ENCODE assay signal across 19 cellular contexts in the genomic region with DNA sequence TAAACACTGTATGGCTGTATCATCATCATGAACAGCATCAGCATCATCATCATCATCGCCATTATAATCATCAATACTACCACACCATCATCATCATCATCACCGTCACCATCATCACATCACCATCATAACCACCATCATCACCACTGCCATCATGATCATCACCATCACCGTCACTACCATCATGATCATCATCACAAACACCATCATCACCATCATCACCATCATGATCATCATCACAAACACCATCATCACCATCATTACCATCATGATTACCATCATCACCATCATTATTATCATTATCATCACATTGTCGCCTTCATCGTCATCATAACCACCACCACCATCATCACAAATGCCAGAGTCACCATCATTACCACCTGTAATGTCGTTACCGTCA.
A peak's percentile ranks its signal among the peaks of the same experiment; 100 is the strongest.
DNase-seq lines count a peak whose midpoint lies in the region; ATAC-seq, FAIRE-seq and TF ChIP-seq lines count a peak whose summit lies in the region.
"Had no signal": no experiment of that assay in that cellular context is flagged by ENCODE, and none has a peak within 500 bp of the region (broad histone marks: within the 10 kb centered on the region; RNA-seq: fewer than 3 reads in every experiment).

No MANE protein-coding gene starts in this region.

- TF ChIP-seq POLR2A in A549 (IDR thresholded peaks at IDR 0.05; ENCODE audit: low read length) (no peak), GM12891 (IDR thresholded peaks at IDR 0.05; ENCODE audit: low read depth, low read length) (no peak)

- no peaks in the 10 kb centered on the region for H3K27me3 ChIP-seq in astrocyte (ENCODE audit: insufficient read depth, low read length)

- no peaks in the 10 kb centered on the region for H3K4me1 Mint-ChIP-seq in astrocyte (ENCODE audit: low read depth, unreplicated experiment)
- no peaks in the 10 kb centered on the region for H3K4me1 Mint-ChIP-seq in activated T-helper 1 cell treated with anti-CD3 and anti-CD28 coated beads, Interleukin-12 subunit alpha, Interleukin-12 subunit beta, Interleukin-2, Interleukin-4 antibody, amounts not matched to agents 30 ng/mL and 10 ng/mL and 1 ng/mL, durations not matched to agents 14 hours and 24 hours and 36 hours (ENCODE audit: low read depth)
- H3K4me1 Mint-ChIP-seq: CD4-positive, alpha-beta memory T cell had no signal

- H3K4me2 ChIP-seq in A549, result no peak overlapping the region
- H3K4me2 ChIP-seq in astrocyte (ENCODE audit: low read length), result no peak overlapping the region

- no peaks in the 10 kb centered on the region for H3K9me3 ChIP-seq in A549
- no peaks in the 10 kb centered on the region for H3K9me3 ChIP-seq in astrocyte (ENCODE audit: insufficient read depth, low read depth, low read length)
- H3K9me3 ChIP-seq: Caco-2, HAP-1 had no signal

- no peaks in the 10 kb centered on the region for H3K4me1 ChIP-seq in A549
- no peaks in the 10 kb centered on the region for H3K4me1 ChIP-seq in astrocyte (ENCODE audit: insufficient read depth, low read length)
- H3K4me1 ChIP-seq: Caco-2, HAP-1 had no signal

- POLR2A ChIA-PET in A549 (lab: Yijun Ruan, JAX), result no interaction called here

- no peaks in the 10 kb centered on the region for H3K79me2 ChIP-seq in astrocyte (ENCODE audit: insufficient read depth, low read length)

- H4K20me1 ChIP-seq in astrocyte (ENCODE audit: insufficient read depth, low read length), result no peaks in the 10 kb centered on the region

- no peak overlapping the region for H3K27ac Mint-ChIP-seq in astrocyte (ENCODE audit: unreplicated experiment)
- no peak overlapping the region for H3K27ac Mint-ChIP-seq in activated T-helper 1 cell treated with anti-CD3 and anti-CD28 coated beads, Interleukin-12 subunit alpha, Interleukin-12 subunit beta, Interleukin-2, Interleukin-4 antibody, amounts not matched to agents 30 ng/mL and 10 ng/mL and 1 ng/mL, durations not matched to agents 14 hours and 24 hours and 36 hours
- H3K27ac Mint-ChIP-seq: CD4-positive, alpha-beta memory T cell had no signal

- no peak overlapping the region for H3K4me3 ChIP-seq in A549
- no peak overlapping the region for H3K4me3 ChIP-seq in astrocyte (ENCODE audit: insufficient read depth, low read depth, low read length)
- H3K4me3 ChIP-seq: GM12878, HAP-1 had no signal

- whole genome bisulfite sequencing in A549 (ENCODE audit: missing lambda C conversion rate), result 28% methylated on average over 7 of the region's 7 CpGs

- H3K36me3 ChIP-seq in astrocyte (ENCODE audit: insufficient read depth, low read length), result no peaks in the 10 kb centered on the region
- H3K36me3 ChIP-seq: HAP-1 had no signal

- TF ChIP-seq RAD21 in A549 (conservative IDR thresholded peaks at IDR 0.05 in 1 of 2, IDR thresholded peaks at IDR 0.05 in 1 of 2), result no peak

- H3K36me3 Mint-ChIP-seq in astrocyte (ENCODE audit: low read depth, unreplicated experiment), result no peaks in the 10 kb centered on the region
- no peaks in the 10 kb centered on the region for H3K36me3 Mint-ChIP-seq in activated T-helper 1 cell treated with anti-CD3 and anti-CD28 coated beads, Interleukin-12 subunit alpha, Interleukin-12 subunit beta, Interleukin-2, Interleukin-4 antibody, amounts not matched to agents 30 ng/mL and 10 ng/mL and 1 ng/mL, durations not matched to agents 14 hours and 24 hours and 36 hours (ENCODE audit: low read depth)
- H3K36me3 Mint-ChIP-seq: CD4-positive, alpha-beta memory T cell had no signal

- H3K27ac ChIP-seq in A549 (no peak overlapping the region), astrocyte (ENCODE audit: low read depth, low read length) (no peak overlapping the region)

- H3K9ac ChIP-seq in astrocyte (ENCODE audit: low read length), result no peak overlapping the region

- intact Hi-C loops in activated T-helper 1 cell treated with anti-CD3 and anti-CD28 coated beads, Interleukin-12 subunit alpha, Interleukin-12 subunit beta, Interleukin-2, Interleukin-4 antibody, amounts not matched to agents 30 ng/mL and 10 ng/mL and 1 ng/mL, durations not matched to agents 14 hours and 24 hours and 36 hours (cut with micrococcal nuclease), result no loop called here

- no peaks in the 10 kb centered on the region for H3K9me3 Mint-ChIP-seq in astrocyte (ENCODE audit: unreplicated experiment)
- peaks cover 3% of the 10 kb centered on the region for H3K9me3 Mint-ChIP-seq in activated T-helper 1 cell treated with anti-CD3 and anti-CD28 coated beads, Interleukin-12 subunit alpha, Interleukin-12 subunit beta, Interleukin-2, Interleukin-4 antibody, amounts not matched to agents 30 ng/mL and 10 ng/mL and 1 ng/mL, durations not matched to agents 14 hours and 24 hours and 36 hours

- no peaks in the 10 kb centered on the region for H3K27me3 Mint-ChIP-seq in astrocyte (ENCODE audit: low read depth, unreplicated experiment)
- H3K27me3 Mint-ChIP-seq in activated T-helper 1 cell treated with anti-CD3 and anti-CD28 coated beads, Interleukin-12 subunit alpha, Interleukin-12 subunit beta, Interleukin-2, Interleukin-4 antibody, amounts not matched to agents 30 ng/mL and 10 ng/mL and 1 ng/mL, durations not matched to agents 14 hours and 24 hours and 36 hours (ENCODE audit: insufficient read depth), result no peaks in the 10 kb centered on the region
- H3K27me3 Mint-ChIP-seq: CD4-positive, alpha-beta memory T cell had no signal

- ATAC-seq in A549 (no peak), HG02763 (IDR thresholded peaks at IDR 0.05; ENCODE audit: unreplicated experiment) (no peak)
- ATAC-seq: GM12878 had no signal

- TF ChIP-seq CTCF in A549 (IDR thresholded peaks at IDR 0.05), result no peak
- no peak for TF ChIP-seq CTCF in astrocyte (IDR thresholded peaks at IDR 0.05; ENCODE audit: insufficient read depth, low read depth, low read length)

- H2AFZ ChIP-seq in astrocyte (ENCODE audit: low read depth, low read length), result no peak overlapping the region

- H3K4me3 Mint-ChIP-seq in astrocyte (ENCODE audit: unreplicated experiment), result no peak overlapping the region
- no peak overlapping the region for H3K4me3 Mint-ChIP-seq in activated T-helper 1 cell treated with anti-CD3 and anti-CD28 coated beads, Interleukin-12 subunit alpha, Interleukin-12 subunit beta, Interleukin-2, Interleukin-4 antibody, amounts not matched to agents 30 ng/mL and 10 ng/mL and 1 ng/mL, durations not matched to agents 14 hours and 24 hours and 36 hours
- H3K4me3 Mint-ChIP-seq: CD4-positive, alpha-beta memory T cell had no signal

- peak; percentile 46 for FAIRE-seq in A549 (lab: Jason Lieb, UNC)
- peak; percentile 87 for FAIRE-seq in GM12891 (lab: Jason Lieb, UNC)
- peak; percentile 55 for FAIRE-seq in astrocyte (lab: Jason Lieb, UNC)
- FAIRE-seq: GM12878, GM18507, H54 had no signal

- CTCF ChIA-PET in A549 (lab: Yijun Ruan, JAX), result no interaction called here

- DNase-seq in A549 (ENCODE audit: low read depth in 1 of 2, low spot score in 1 of 2) (no peak), GM12891 (ENCODE audit: insufficient read length, low spot score) (no peak), astrocyte (ENCODE audit: low read depth) (no peak), COLO668 (lab: John Stamatoyannopoulos, UW; ENCODE audit: unreplicated experiment) (no peak)
- DNase-seq in activated T-helper 1 cell treated with anti-CD3 and anti-CD28 coated beads, Interleukin-12 subunit alpha, Interleukin-12 subunit beta, Interleukin-2, Interleukin-4 antibody, amounts not matched to agents 30 ng/mL and 10 ng/mL and 1 ng/mL, durations not matched to agents 14 hours and 24 hours and 36 hours (ENCODE audit: low spot score), result no peak
- DNase-seq: 8988T; C1 segment of cervical spinal cord; Caco-2; CD4-positive, alpha-beta memory T cell; DMS 273 treated with DMSO at 0.1 percent for 48 hours; DMS79; EL; GDM1; GOT3 had no signal

- TF ChIP-seq EP300 in A549 (IDR thresholded peaks at IDR 0.05), result no peak

TF ChIP-seq in A549, 52 proteins besides CTCF, POLR2A, EP300 and RAD21:
- no peak for TF ChIP-seq HOXB13 (CRISPR knock-in tag; IDR thresholded peaks at IDR 0.05; ENCODE audit: low read depth)
TF ChIP-seq in A549: peak in this region for 0.

TF ChIP-seq in GM12891, 5 proteins besides CTCF, POLR2A, EP300 and RAD21:
- TF ChIP-seq POU2F2 (IDR thresholded peaks at IDR 0.05; ENCODE audit: low read depth, low read length) (no peak), TAF1 (IDR thresholded peaks at IDR 0.05; ENCODE audit: low read depth, low read length) (no peak), PAX5 (IDR thresholded peaks at IDR 0.05; ENCODE audit: insufficient read depth, low read length, severe bottlenecking) (no peak), SPI1 (IDR thresholded peaks at IDR 0.05; ENCODE audit: low read depth, low read length) (no peak), POLR2AphosphoS5 (IDR thresholded peaks at IDR 0.05; ENCODE audit: low read depth, low read length) (no peak)
